ENCODE assay signal across 6 cellular contexts in genomic region chr7:100895956-100896742, GRCh38. TPM values are rescaled to one million over a fixed set of nuclear protein-coding genes. Genes with fewer than 3 reads are reported as not detected.
DNase-seq lines count a peak whose midpoint lies in the region; ATAC-seq and TF ChIP-seq lines count a peak whose summit lies in the region.

No MANE protein-coding gene starts in this region.

- ATAC-seq in stimulated activated effector memory CD8-positive, alpha-beta T cell treated with anti-CD3 and anti-CD28 coated beads, Interleukin-12 subunit alpha, Interleukin-12 subunit beta, amount 100 ng/mL, for 72 hours: peak; percentile 44

- H3K9me3 Mint-ChIP-seq in stimulated activated effector memory CD8-positive, alpha-beta T cell treated with anti-CD3 and anti-CD28 coated beads, Interleukin-12 subunit alpha, Interleukin-12 subunit beta, amount 100 ng/mL, for 72 hours: no peaks in the 10 kb centered on the region

- DNase-seq in CD1c-positive myeloid dendritic cell (ENCODE audit: extremely low spot score): peak; percentile 35
- peak; percentile 61 for DNase-seq in NCI-H2196 treated with DMSO at 0.1 percent for 48 hours (lab: John Stamatoyannopoulos, UW; ENCODE audit: unreplicated experiment)
- DNase-seq in fibroblast of villous mesenchyme (ENCODE audit: low read depth): no peak
- DNase-seq in stimulated activated effector memory CD8-positive, alpha-beta T cell treated with anti-CD3 and anti-CD28 coated beads, Interleukin-12 subunit alpha, Interleukin-12 subunit beta, amount 100 ng/mL, for 72 hours (ENCODE audit: low spot score in 2 of 2): no peak
- DNase-seq in DMS153 (lab: John Stamatoyannopoulos, UW): no peak
- no peak for DNase-seq in KG1 (lab: John Stamatoyannopoulos, UW)

- peak overlapping the region; percentile 12 for H3K4me3 ChIP-seq in fibroblast of villous mesenchyme (ENCODE audit: low read depth, low read length)

- H3K4me1 Mint-ChIP-seq in stimulated activated effector memory CD8-positive, alpha-beta T cell treated with anti-CD3 and anti-CD28 coated beads, Interleukin-12 subunit alpha, Interleukin-12 subunit beta, amount 100 ng/mL, for 72 hours: peaks cover 21% of the 10 kb centered on the region

- peak overlapping the region; percentile 80 for H3K4me3 Mint-ChIP-seq in stimulated activated effector memory CD8-positive, alpha-beta T cell treated with anti-CD3 and anti-CD28 coated beads, Interleukin-12 subunit alpha, Interleukin-12 subunit beta, amount 100 ng/mL, for 72 hours

- H3K36me3 Mint-ChIP-seq in stimulated activated effector memory CD8-positive, alpha-beta T cell treated with anti-CD3 and anti-CD28 coated beads, Interleukin-12 subunit alpha, Interleukin-12 subunit beta, amount 100 ng/mL, for 72 hours: peaks cover 6% of the 10 kb centered on the region

- no peak for TF ChIP-seq CTCF in fibroblast of villous mesenchyme (IDR thresholded peaks at IDR 0.05; ENCODE audit: insufficient read depth, low read depth, low read length)

- no peak overlapping the region for H3K27ac Mint-ChIP-seq in stimulated activated effector memory CD8-positive, alpha-beta T cell treated with anti-CD3 and anti-CD28 coated beads, Interleukin-12 subunit alpha, Interleukin-12 subunit beta, amount 100 ng/mL, for 72 hours

RNA-seq across cellular contexts. Expression of gene ACHE, which starts 0.5 kb away (rescaled TPM):
- total RNA-seq in fibroblast of villous mesenchyme: not detected in 2 replicates

RNA-seq across cellular contexts. Expression of gene UFSP1, which starts 6.6 kb away (rescaled TPM):
- total RNA-seq in fibroblast of villous mesenchyme: 5.6 and 7.1 TPM in 2 replicates

RNA-seq across cellular contexts. Expression of gene SRRT, which starts 21.2 kb away (rescaled TPM):
- 50.1 and 50.6 TPM in 2 replicates for total RNA-seq in fibroblast of villous mesenchyme

RNA-seq across cellular contexts. Expression of gene TRIP6, which starts 29.0 kb away (rescaled TPM):
- total RNA-seq in fibroblast of villous mesenchyme: 86.0 and 106 TPM in 2 replicates

RNA-seq across cellular contexts. Expression of gene SLC12A9, which starts 43.6 kb away (rescaled TPM):
- total RNA-seq in fibroblast of villous mesenchyme: 16.0 and 20.0 TPM in 2 replicates

Comparison
In these comparisons a context has a peak if more than half of its experiments do, and no peak if none do; other contexts are left out.
1. DNase-seq: peak in CD1c-positive myeloid dendritic cell (single experiment) and NCI-H2196 treated with DMSO at 0.1 percent for 48 hours (single experiment); none in fibroblast of villous mesenchyme (single experiment), stimulated activated effector memory CD8-positive, alpha-beta T cell treated with anti-CD3 and anti-CD28 coated beads, Interleukin-12 subunit alpha, Interleukin-12 subunit beta, amount 100 ng/mL, for 72 hours (0 of 2), DMS153 (single experiment) and KG1 (single experiment).